Comparison of ENCODE assay signal across 9 cellular contexts in the genomic region with DNA sequence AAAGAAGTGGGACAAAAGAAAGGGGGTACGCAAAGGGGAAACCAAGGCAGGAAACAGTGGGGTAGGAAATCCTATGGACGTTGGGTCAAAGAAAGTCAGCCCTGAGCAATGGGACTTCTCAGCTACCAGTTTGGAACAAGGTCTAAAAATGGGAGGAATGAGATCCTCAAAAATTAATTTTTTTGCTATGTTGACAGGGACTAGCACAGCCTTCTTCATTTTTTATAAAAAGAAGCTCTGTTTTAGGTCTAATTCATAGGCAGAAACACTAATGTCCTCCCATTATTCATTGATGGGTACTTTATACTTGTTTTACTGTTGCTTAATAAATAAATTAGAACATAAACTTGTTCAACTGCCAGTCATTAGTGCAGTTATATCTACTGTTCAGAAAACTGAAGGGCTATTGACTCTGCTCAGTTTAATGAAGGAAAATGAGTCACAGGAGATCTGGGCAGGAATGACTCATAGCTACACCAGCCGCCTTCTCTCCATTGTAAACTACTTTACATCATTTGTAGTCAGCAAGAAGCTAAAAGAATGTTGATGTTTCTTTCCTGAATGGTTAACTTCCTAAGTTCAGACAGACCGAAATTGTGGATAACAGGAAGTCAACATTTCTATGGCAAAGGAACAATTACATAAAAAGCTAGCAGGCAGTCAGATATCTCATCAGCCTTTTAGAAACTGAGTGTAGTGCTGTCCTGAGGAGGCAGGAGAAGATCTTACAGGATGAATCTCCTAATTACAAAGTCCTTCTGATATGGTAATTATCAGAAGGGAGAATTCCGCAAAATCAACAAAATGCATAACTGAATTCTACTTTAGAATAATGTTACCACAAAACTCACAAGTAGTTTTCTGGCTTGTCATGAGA.
DNase-seq lines count a peak whose midpoint lies in the region; TF ChIP-seq lines count a peak whose summit lies in the region.
"Had no signal": no experiment of that assay in that cellular context is flagged by ENCODE, and none has a peak within 500 bp of the region (broad histone marks: within the 10 kb centered on the region; RNA-seq: fewer than 3 reads in every experiment).

No MANE protein-coding gene starts in this region.

- H3K4me3 ChIP-seq in mesodermal cell (ENCODE audit: extremely low read depth, insufficient read depth, low read length, poor library complexity, severe bottlenecking) = no peak overlapping the region
- H3K4me3 ChIP-seq in neural progenitor cell = no peak overlapping the region

- H3K4me1 ChIP-seq in mesodermal cell (ENCODE audit: control insufficient read depth, insufficient read depth, low read length, poor library complexity, severe bottlenecking) (peaks cover 15% of the 10 kb centered on the region), neural progenitor cell (peaks cover 18% of the 10 kb centered on the region)

- no peaks in the 10 kb centered on the region for H4K20me1 ChIP-seq in neural progenitor cell (ENCODE audit: low read depth)

- peaks cover 10% of the 10 kb centered on the region for H3K4me1 Mint-ChIP-seq in neural progenitor cell

- no peaks in the 10 kb centered on the region for H3K79me2 ChIP-seq in neural progenitor cell (ENCODE audit: low read depth)

- no peaks in the 10 kb centered on the region for H3K36me3 Mint-ChIP-seq in neural progenitor cell

- H3F3A ChIP-seq in neural progenitor cell (ENCODE audit: low read depth) = peaks cover 6% of the 10 kb centered on the region

- no peak overlapping the region for H3K4me3 Mint-ChIP-seq in neural progenitor cell
- H3K4me3 Mint-ChIP-seq: endodermal cell had no signal

- H3K27me3 ChIP-seq in neural progenitor cell = no peaks in the 10 kb centered on the region

- H3K27ac ChIP-seq in mesodermal cell (ENCODE audit: low read depth, low read length, severe bottlenecking) (peak overlapping the region; percentile 92), neural progenitor cell (no peak overlapping the region)

- no peak overlapping the region for H2AFZ ChIP-seq in neural progenitor cell (replicated peaks)

- WGBS in mesodermal cell (ENCODE audit: insufficient coverage in 2 of 2), 2 experiments = 64 to 79% methylated on average over 2 to 3 of the region's 5 CpGs

- peaks cover 2% of the 10 kb centered on the region for H3K27me3 Mint-ChIP-seq in neural progenitor cell (ENCODE audit: insufficient read depth, low read depth)

- peak; percentile 64 for DNase-seq in Caki2 (ENCODE audit: low read depth)
- DNase-seq in Kasumi-1 (lab: John Stamatoyannopoulos, UW) = peak; percentile 37 to 38
- DNase-seq in dermis microvascular lymphatic vessel endothelial cell (ENCODE audit: low read depth in 2 of 2) = peak; percentile 74 to 97
- DNase-seq in neural progenitor cell (ENCODE audit: low spot score) = no peak
- DNase-seq in T-helper 9 cell = no peak
- DNase-seq in NCI-H82 treated with DMSO at 0.1 percent for 48 hours (lab: John Stamatoyannopoulos, UW; ENCODE audit: unreplicated experiment) = no peak
- DNase-seq in cerebellum (ENCODE audit: low spot score) = no peak
- DNase-seq: endodermal cell had no signal

- H3K9ac ChIP-seq in neural progenitor cell = no peak overlapping the region

- no peak overlapping the region for H3K27ac Mint-ChIP-seq in neural progenitor cell
- H3K27ac Mint-ChIP-seq: endodermal cell had no signal

- no peak overlapping the region for H3K4me2 ChIP-seq in neural progenitor cell

- no peaks in the 10 kb centered on the region for H3K9me3 Mint-ChIP-seq in neural progenitor cell
- H3K9me3 Mint-ChIP-seq: endodermal cell had no signal

- H3K36me3 ChIP-seq in mesodermal cell (ENCODE audit: control insufficient read depth, insufficient read depth, low read length) (no peaks in the 10 kb centered on the region), neural progenitor cell (no peaks in the 10 kb centered on the region)

- in situ Hi-C loops in Caki2 (cut with HindIII; ENCODE audit: low pct_unique_long_range_greater_than_20kb, low sequenced_read_pairs) = no loop called here

- H3K9me3 ChIP-seq in mesodermal cell (ENCODE audit: control insufficient read depth, low read length) (no peaks in the 10 kb centered on the region), neural progenitor cell (ENCODE audit: low read depth) (no peaks in the 10 kb centered on the region)

- TF ChIP-seq CTCF in neural progenitor cell (IDR thresholded peaks at IDR 0.05) = no peak

Comparison
In these comparisons a context has a peak if more than half of its experiments do, and no peak if none do; other contexts are left out.
1. DNase-seq: peak in Caki2 (single experiment), Kasumi-1 (2 of 2) and dermis microvascular lymphatic vessel endothelial cell (2 of 2); none in neural progenitor cell (single experiment), T-helper 9 cell (single experiment), NCI-H82 treated with DMSO at 0.1 percent for 48 hours (single experiment) and cerebellum (single experiment).